In the genomic region with DNA sequence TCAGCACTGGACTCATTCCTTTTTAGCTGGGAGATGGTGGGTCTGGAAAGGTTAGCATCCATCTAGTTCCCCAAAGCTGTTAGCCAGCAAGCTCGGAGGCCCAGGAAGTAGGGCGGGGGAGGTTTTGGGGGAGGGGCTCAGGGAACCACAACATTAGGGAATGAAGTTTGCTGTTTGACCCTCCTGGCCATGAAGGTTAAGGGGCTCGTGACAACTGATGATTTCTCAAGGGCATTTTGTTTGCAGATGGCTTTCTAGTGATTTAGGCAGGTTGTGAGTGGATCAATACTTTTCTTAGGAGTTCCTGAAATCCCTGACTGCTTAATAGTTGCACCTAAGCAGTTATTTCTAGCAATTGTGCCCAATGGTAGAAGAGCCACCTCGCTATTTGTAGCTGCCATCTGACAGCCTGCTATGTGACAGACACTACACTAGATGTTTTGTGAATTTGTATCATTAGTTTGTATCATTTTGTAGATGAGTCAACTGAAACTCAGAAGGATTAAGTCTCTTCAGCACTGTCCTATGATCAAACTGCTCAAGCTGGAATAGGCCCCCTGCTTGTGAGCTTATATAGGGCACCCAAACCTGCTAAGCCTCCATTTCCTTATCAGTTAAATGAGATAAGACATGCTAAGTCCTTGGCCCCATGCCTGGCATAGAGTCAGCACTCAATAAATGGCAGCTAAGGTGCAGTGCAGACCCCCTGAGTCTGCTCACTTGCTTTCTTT, we compare ENCODE assay signal across 2 cellular contexts.
TF ChIP-seq lines count a peak whose summit lies in the region.

No MANE protein-coding gene starts in this region.

TF ChIP-seq in SK-N-SH, 30 proteins besides CTCF, POLR2A, EP300 and RAD21 (continued from another document):
- no peak for TF ChIP-seq ZBTB33 (IDR thresholded peaks at IDR 0.05; ENCODE audit: borderline replicate concordance, low read depth)
- TF ChIP-seq MXI1 (IDR thresholded peaks at IDR 0.05; ENCODE audit: low read depth, low read length): no peak
TF ChIP-seq in SK-N-SH: peak in this region for 0.

TF ChIP-seq in SK-N-SH treated with all-trans-retinoic acid at 6 μM for 48 hours, 23 proteins besides CTCF, POLR2A, EP300 and RAD21 (continued from another document):
- TF ChIP-seq POU6F1 (CRISPR knock-in tag; IDR thresholded peaks at IDR 0.05; ENCODE audit: borderline replicate concordance, low read depth): no peak
- TF ChIP-seq BACH2 (CRISPR knock-in tag; IDR thresholded peaks at IDR 0.05; ENCODE audit: borderline replicate concordance): no peak
- no peak for TF ChIP-seq ISL1 (CRISPR knock-in tag; IDR thresholded peaks at IDR 0.05)
